Comparison of ENCODE assay signal across 16 cellular contexts in genomic region chr10:21069929-21070363, GRCh38.
A peak's percentile ranks its signal among the peaks of the same experiment; 100 is the strongest.
DNase-seq lines count a peak whose midpoint lies in the region; ATAC-seq and TF ChIP-seq lines count a peak whose summit lies in the region.
"Had no signal": no experiment of that assay in that cellular context is flagged by ENCODE, and none has a peak within 500 bp of the region (broad histone marks: within the 10 kb centered on the region; RNA-seq: fewer than 3 reads in every experiment).

No MANE protein-coding gene starts in this region.

- intact Hi-C loops in left ventricle myocardium superior (cut with micrococcal nuclease) (loop anchor here (10.0 kb wide), 2 partner anchors 445 to 665 kb away; no protein-coding TSS in a partner anchor), gastrocnemius medialis (cut with DNase I; ENCODE audit: low total_unique reads) (no loop called here)

- H3K36me3 ChIP-seq in NT2/D1 (ENCODE audit: insufficient read depth, insufficient read length, low read length) (no peaks in the 10 kb centered on the region), gastrocnemius medialis (no peaks in the 10 kb centered on the region)

- in situ Hi-C loops in gastrocnemius medialis (cut with MboI; ENCODE audit: low sequenced_read_pairs in 4 of 4), result no loop called here

- no peak for TF ChIP-seq EP300 in Ishikawa (IDR thresholded peaks at IDR 0.05; ENCODE audit: borderline replicate concordance)

- no peaks in the 10 kb centered on the region for H3K9me3 ChIP-seq in NT2/D1 (ENCODE audit: insufficient read depth, low read length)
- H3K9me3 ChIP-seq in gastrocnemius medialis, result no peaks in the 10 kb centered on the region

- no peak overlapping the region for H3K27ac ChIP-seq in gastrocnemius medialis

- ATAC-seq in left ventricle myocardium superior, result peak; percentile 69
- ATAC-seq in effector memory CD8-positive, alpha-beta T cell (replicated peaks), result no peak
- no peak for ATAC-seq in GM18519 (IDR thresholded peaks at IDR 0.05; ENCODE audit: low FRiP score, unreplicated experiment)
- ATAC-seq in gastrocnemius medialis, result no peak
- ATAC-seq: left colon; stimulated activated naive CD8-positive, alpha-beta T cell treated with anti-CD3 and anti-CD28 coated beads, Interleukin-15, Interleukin-2, amounts not matched to agents 100 U/mL and 50 U/mL, for 24 hours had no signal

- no peaks in the 10 kb centered on the region for H3K4me1 Mint-ChIP-seq in effector memory CD8-positive, alpha-beta T cell (ENCODE audit: low read depth in 2 of 2)

- peak; percentile 23 for DNase-seq in Ammon's horn (ENCODE audit: low spot score)
- DNase-seq in NT2/D1 (ENCODE audit: low read depth, low spot score), result peak; percentile 65
- no peak for DNase-seq in left ventricle myocardium superior
- no peak for DNase-seq in activated gamma-delta T cell treated with Interleukin-2 at 50 U/mL for 16 hours
- no peak for DNase-seq in effector memory CD8-positive, alpha-beta T cell
- DNase-seq in gastrocnemius medialis, result no peak
- DNase-seq: activated CD4-positive, alpha-beta T cell treated with anti-CD3 and anti-CD28 coated beads for 1 hour; effector CD4-positive, alpha-beta T cell; GDM1; HCEC 1CT; left colon; NCI-H510A; stimulated activated CD4-positive, alpha-beta T cell treated with anti-CD3 and anti-CD28 coated beads, Interleukin-12 subunit alpha, Interleukin-12 subunit beta, amount 100 ng/mL, for 4 hours; stimulated activated naive CD8-positive, alpha-beta T cell treated with anti-CD3 and anti-CD28 coated beads, Interleukin-15, Interleukin-2, amounts not matched to agents 100 U/mL and 50 U/mL, for 24 hours had no signal

- no peaks in the 10 kb centered on the region for H3K4me1 ChIP-seq in NT2/D1 (ENCODE audit: insufficient read depth, insufficient read length)
- no peaks in the 10 kb centered on the region for H3K4me1 ChIP-seq in gastrocnemius medialis

- no peak overlapping the region for H3K27ac Mint-ChIP-seq in effector memory CD8-positive, alpha-beta T cell

- no peaks in the 10 kb centered on the region for H3K9me3 Mint-ChIP-seq in effector memory CD8-positive, alpha-beta T cell

- H3K4me3 Mint-ChIP-seq in effector memory CD8-positive, alpha-beta T cell, result no peak overlapping the region

- no peak for TF ChIP-seq RAD21 in Ishikawa (IDR thresholded peaks at IDR 0.05; ENCODE audit: low read depth)

- no peak for TF ChIP-seq CTCF in gastrocnemius medialis (IDR thresholded peaks at IDR 0.05 in 4 of 5, conservative IDR thresholded peaks at IDR 0.05 in 1 of 5)

- H3K27me3 ChIP-seq in NT2/D1 (ENCODE audit: insufficient read depth, insufficient read length) (no peaks in the 10 kb centered on the region), gastrocnemius medialis (no peaks in the 10 kb centered on the region)

- H3K4me3 ChIP-seq in NT2/D1 (ENCODE audit: insufficient read length, low read depth), result no peak overlapping the region
- no peak overlapping the region for H3K4me3 ChIP-seq in gastrocnemius medialis

- no peaks in the 10 kb centered on the region for H3K36me3 Mint-ChIP-seq in effector memory CD8-positive, alpha-beta T cell (ENCODE audit: insufficient read depth)

- no peak for TF ChIP-seq POLR2A in gastrocnemius medialis (IDR thresholded peaks at IDR 0.05)

- H3K9ac ChIP-seq in NT2/D1 (ENCODE audit: insufficient read length, low read depth), result no peak overlapping the region

- peaks cover 0 to 7% of the 10 kb centered on the region in 2 donors for H3K27me3 Mint-ChIP-seq in effector memory CD8-positive, alpha-beta T cell

TF ChIP-seq in Ishikawa, 13 proteins besides CTCF, POLR2A, EP300 and RAD21:
- TF ChIP-seq NFIC (IDR thresholded peaks at IDR 0.05) (0 out of 2 replicates have a peak, but pooled peaks have one; percentile 6), TAF1 (IDR thresholded peaks at IDR 0.05; ENCODE audit: low read depth) (no peak), MAX (IDR thresholded peaks at IDR 0.05) (no peak), ZBTB7A (IDR thresholded peaks at IDR 0.05; ENCODE audit: low read depth) (no peak)
TF ChIP-seq in Ishikawa: peak in this region for 1.

Comparison
In these comparisons a context has a peak if more than half of its experiments do, and no peak if none do; other contexts are left out.
1. DNase-seq: peak in Ammon's horn (single experiment) and NT2/D1 (single experiment); none in left ventricle myocardium superior (single experiment), activated gamma-delta T cell treated with Interleukin-2 at 50 U/mL for 16 hours (single experiment), effector memory CD8-positive, alpha-beta T cell (0 of 3) and gastrocnemius medialis (0 of 2).